6 cellular contexts compared by ENCODE assay signal in genomic region chr19:54362733-54363132, GRCh38. TPM values are rescaled to one million over a fixed set of nuclear protein-coding genes. Genes with fewer than 3 reads are reported as not detected.
"Had no signal": no experiment of that assay in that cellular context is flagged by ENCODE, and none has a peak within 500 bp of the region (broad histone marks: within the 10 kb centered on the region; RNA-seq: fewer than 3 reads in every experiment).

No MANE protein-coding gene starts in this region.

RNA-seq across cellular contexts. Expression of gene LAIR1, which starts 2.0 kb away (rescaled TPM):
- total RNA-seq: endodermal cell, progenitor cell of endocrine pancreas, smooth muscle cell had no signal
- polyA plus RNA-seq: smooth muscle cell had no signal

RNA-seq across cellular contexts. Expression of gene LILRA4, which starts 23.8 kb away (rescaled TPM):
- total RNA-seq: body of pancreas, endodermal cell, mesothelial cell of epicardium, progenitor cell of endocrine pancreas, smooth muscle cell had no signal
- polyA plus RNA-seq: smooth muscle cell had no signal

RNA-seq across cellular contexts. Expression of gene LILRA5, which starts 49.8 kb away (rescaled TPM):
- total RNA-seq: endodermal cell, mesothelial cell of epicardium, progenitor cell of endocrine pancreas, smooth muscle cell, suprapubic skin had no signal
- polyA plus RNA-seq: smooth muscle cell had no signal
